Comparison of ENCODE assay signal across 13 cellular contexts in genomic region chr12:47281667-47282171, GRCh38.
DNase-seq lines count a peak whose midpoint lies in the region; ATAC-seq, FAIRE-seq and TF ChIP-seq lines count a peak whose summit lies in the region.
"Had no signal": no experiment of that assay in that cellular context is flagged by ENCODE, and none has a peak within 500 bp of the region (broad histone marks: within the 10 kb centered on the region; RNA-seq: fewer than 3 reads in every experiment).

No MANE protein-coding gene starts in this region.

- peaks cover 31% of the 10 kb centered on the region for H3K4me1 Mint-ChIP-seq in astrocyte (ENCODE audit: low read depth, unreplicated experiment)

- H3K27me3 Mint-ChIP-seq in astrocyte (ENCODE audit: low read depth, unreplicated experiment) = no peaks in the 10 kb centered on the region
- H3K27me3 Mint-ChIP-seq: effector memory CD8-positive, alpha-beta T cell had no signal

- peak overlapping the region; percentile 61 for H3K9ac ChIP-seq in astrocyte (ENCODE audit: low read length)
- H3K9ac ChIP-seq: BLaER1 treated with 17β-estradiol and CSF1 and Interleukin-3, amounts not matched to agents 10 nM and 100 nM had no signal

- intact Hi-C loops in psoas muscle (cut with DNase I) = no loop called here

- H4K20me1 ChIP-seq in astrocyte (ENCODE audit: insufficient read depth, low read length) = no peaks in the 10 kb centered on the region
- H4K20me1 ChIP-seq: BLaER1 treated with 17β-estradiol and CSF1 and Interleukin-3, amounts not matched to agents 10 nM and 100 nM had no signal

- TF ChIP-seq CTCF in AG04450 (IDR thresholded peaks at IDR 0.05; ENCODE audit: low read depth, low read length) = no peak
- TF ChIP-seq CTCF in astrocyte (IDR thresholded peaks at IDR 0.05; ENCODE audit: insufficient read depth, low read depth, low read length) = no peak
- TF ChIP-seq CTCF in omental fat pad (IDR thresholded peaks at IDR 0.05) = no peak
- no peak for TF ChIP-seq CTCF in psoas muscle (IDR thresholded peaks at IDR 0.05)

- 37 to 64% (median 56%) methylated on average over 4 of the region's 4 CpGs for WGBS in psoas muscle, 3 donors

- H3K36me3 ChIP-seq in MG63 (no peaks in the 10 kb centered on the region), astrocyte (ENCODE audit: insufficient read depth, low read length) (no peaks in the 10 kb centered on the region), psoas muscle (ENCODE audit: insufficient read depth in 1 of 2, low read depth in 1 of 2) (no peaks in the 10 kb centered on the region)
- H3K36me3 ChIP-seq: BLaER1 treated with 17β-estradiol and CSF1 and Interleukin-3, amounts not matched to agents 10 nM and 100 nM; vagina had no signal

- ATAC-seq in omental fat pad (ENCODE audit: low FRiP score) (peak; percentile 12), HG03045 (IDR thresholded peaks at IDR 0.05; ENCODE audit: unreplicated experiment) (no peak), psoas muscle (no peak), GM18858 (IDR thresholded peaks at IDR 0.05; ENCODE audit: unreplicated experiment) (no peak), HG03354 (IDR thresholded peaks at IDR 0.05; ENCODE audit: poor library complexity, severe bottlenecking, unreplicated experiment) (no peak)
- ATAC-seq: effector memory CD8-positive, alpha-beta T cell had no signal

- H3K27ac ChIP-seq in AG04450 (ENCODE audit: low read depth, low read length) = peak overlapping the region; percentile 31
- H3K27ac ChIP-seq in astrocyte (ENCODE audit: low read depth, low read length) = peak overlapping the region; percentile 90
- no peak overlapping the region for H3K27ac ChIP-seq in psoas muscle
- H3K27ac ChIP-seq: vagina had no signal

- no peak for FAIRE-seq in astrocyte (lab: Jason Lieb, UNC)

- H3K4me3 Mint-ChIP-seq in astrocyte (ENCODE audit: unreplicated experiment) = no peak overlapping the region
- H3K4me3 Mint-ChIP-seq: effector memory CD8-positive, alpha-beta T cell had no signal

- POLR2A ChIA-PET in AG04450 (lab: Yijun Ruan, JAX) = no interaction called here

- H3K27me3 ChIP-seq in AG04450 (ENCODE audit: control insufficient read depth, insufficient read depth, low read length) (no peaks in the 10 kb centered on the region), MG63 (no peaks in the 10 kb centered on the region), astrocyte (ENCODE audit: insufficient read depth, low read length) (no peaks in the 10 kb centered on the region), psoas muscle (ENCODE audit: insufficient read depth in 3 of 3, low read length in 2 of 3) (no peaks in the 10 kb centered on the region)
- H3K27me3 ChIP-seq: BLaER1 treated with 17β-estradiol and CSF1 and Interleukin-3, amounts not matched to agents 10 nM and 100 nM; vagina had no signal

- H3K79me2 ChIP-seq in astrocyte (ENCODE audit: insufficient read depth, low read length) = no peaks in the 10 kb centered on the region

- no peaks in the 10 kb centered on the region for H3K9me3 Mint-ChIP-seq in astrocyte (ENCODE audit: unreplicated experiment)
- H3K9me3 Mint-ChIP-seq: effector memory CD8-positive, alpha-beta T cell had no signal

- peak overlapping the region; percentile 31 for H3K4me2 ChIP-seq in astrocyte (ENCODE audit: low read length)

- H3K4me1 ChIP-seq in astrocyte (ENCODE audit: insufficient read depth, low read length) (peaks cover 37% of the 10 kb centered on the region), psoas muscle (no peaks in the 10 kb centered on the region)

- no peaks in the 10 kb centered on the region for H3K36me3 Mint-ChIP-seq in astrocyte (ENCODE audit: low read depth, unreplicated experiment)

- CTCF ChIA-PET in AG04450 (lab: Charles Lee) = interaction anchor here (0.5 to 2.4 kb wide), 2 partner anchors 249 to 1157 kb away, joined by 3 to 7 read pairs; no protein-coding TSS in a partner anchor

- H3K9me3 ChIP-seq in AG04450 (ENCODE audit: control insufficient read depth, insufficient read depth, low read length) (no peaks in the 10 kb centered on the region), MG63 (0 out of 2 replicates have a peak, but pooled peaks cover 1% of the 10 kb centered on the region), astrocyte (ENCODE audit: insufficient read depth, low read depth, low read length) (no peaks in the 10 kb centered on the region), psoas muscle (no peaks in the 10 kb centered on the region)
- H3K9me3 ChIP-seq: BLaER1 treated with 17β-estradiol and CSF1 and Interleukin-3, amounts not matched to agents 10 nM and 100 nM; vagina had no signal

- peak overlapping the region; percentile 85 for H3K27ac Mint-ChIP-seq in astrocyte (ENCODE audit: unreplicated experiment)

- H3K4me3 ChIP-seq in AG04450 (ENCODE audit: low read depth, low read length) (no peak overlapping the region), MG63 (no peak overlapping the region), astrocyte (ENCODE audit: insufficient read depth, low read depth, low read length) (no peak overlapping the region), psoas muscle (no peak overlapping the region)
- H3K4me3 ChIP-seq: BLaER1 treated with 17β-estradiol and CSF1 and Interleukin-3, amounts not matched to agents 10 nM and 100 nM; vagina had no signal

- no peak overlapping the region for H2AFZ ChIP-seq in astrocyte (ENCODE audit: low read depth, low read length)

- DNase-seq in AG04450 (ENCODE audit: low read depth, low spot score) (no peak), MG63 (peak; percentile 25), astrocyte (ENCODE audit: low read depth) (peak; percentile 75), omental fat pad (ENCODE audit: low spot score) (no peak), psoas muscle (no peak)
- DNase-seq: anterior cingulate cortex; effector memory CD8-positive, alpha-beta T cell; MV-4-11 had no signal

Comparison
In these comparisons a context has a peak if more than half of its experiments do, and no peak if none do; other contexts are left out.
1. DNase-seq: peak in MG63 (single experiment) and astrocyte (single experiment); none in AG04450 (single experiment), omental fat pad (single experiment) and psoas muscle (0 of 2).